Comparison of ENCODE assay signal across 1 cellular context in genomic region chr5:32311404-32312193, GRCh38.
A peak's percentile ranks its signal among the peaks of the same experiment; 100 is the strongest.
TF ChIP-seq lines count a peak whose summit lies in the region.

No MANE protein-coding gene starts in this region.

TF ChIP-seq in H1, 55 proteins besides CTCF, POLR2A, EP300 and RAD21 (continued from another document):
- no peak for TF ChIP-seq NRF1 (IDR thresholded peaks at IDR 0.05; ENCODE audit: low read depth, low read length)
- TF ChIP-seq SAP30 (IDR thresholded peaks at IDR 0.05; ENCODE audit: insufficient read depth, insufficient replicate concordance, low read length): peak; percentile 30
- TF ChIP-seq CHD1 (IDR thresholded peaks at IDR 0.05; ENCODE audit: low read depth, low read length): no peak
- no peak for TF ChIP-seq MAFK (IDR thresholded peaks at IDR 0.05; ENCODE audit: low read depth, low read length)
- no peak for TF ChIP-seq GTF2F1 (IDR thresholded peaks at IDR 0.05; ENCODE audit: borderline replicate concordance, low read depth, low read length)
- no peak for TF ChIP-seq CREB1 (IDR thresholded peaks at IDR 0.05)
- TF ChIP-seq MAX (IDR thresholded peaks at IDR 0.05): peak; percentile 92
- TF ChIP-seq CEBPB (IDR thresholded peaks at IDR 0.05; ENCODE audit: low read depth, low read length): peak; percentile 32; the same call in 1 of the 2 replicates
- no peak for TF ChIP-seq POU5F1 (IDR thresholded peaks at IDR 0.05; ENCODE audit: low read depth, low read length)
- TF ChIP-seq NANOG (IDR thresholded peaks at IDR 0.05; ENCODE audit: insufficient read depth, low read depth, low read length, poor library complexity, severe bottlenecking): no peak
- TF ChIP-seq TBP (IDR thresholded peaks at IDR 0.05; ENCODE audit: low read depth, low read length): no peak
- no peak for TF ChIP-seq ATF3 (IDR thresholded peaks at IDR 0.05; ENCODE audit: insufficient read depth, low read depth, low read length)
- no peak for TF ChIP-seq KDM1A (IDR thresholded peaks at IDR 0.05; ENCODE audit: borderline replicate concordance, low read length)
- TF ChIP-seq POLR2AphosphoS5 (IDR thresholded peaks at IDR 0.05; ENCODE audit: low read depth, low read length): no peak
- no peak for TF ChIP-seq CHD2 (IDR thresholded peaks at IDR 0.05; ENCODE audit: low read length)
- TF ChIP-seq, protein P1, sequence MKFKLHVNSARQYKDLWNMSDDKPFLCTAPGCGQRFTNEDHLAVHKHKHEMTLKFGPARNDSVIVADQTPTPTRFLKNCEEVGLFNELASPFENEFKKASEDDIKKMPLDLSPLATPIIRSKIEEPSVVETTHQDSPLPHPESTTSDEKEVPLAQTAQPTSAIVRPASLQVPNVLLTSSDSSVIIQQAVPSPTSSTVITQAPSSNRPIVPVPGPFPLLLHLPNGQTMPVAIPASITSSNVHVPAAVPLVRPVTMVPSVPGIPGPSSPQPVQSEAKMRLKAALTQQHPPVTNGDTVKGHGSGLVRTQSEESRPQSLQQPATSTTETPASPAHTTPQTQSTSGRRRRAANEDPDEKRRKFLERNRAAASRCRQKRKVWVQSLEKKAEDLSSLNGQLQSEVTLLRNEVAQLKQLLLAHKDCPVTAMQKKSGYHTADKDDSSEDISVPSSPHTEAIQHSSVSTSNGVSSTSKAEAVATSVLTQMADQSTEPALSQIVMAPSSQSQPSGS (IDR thresholded peaks at IDR 0.05; ENCODE audit: low read length): no peak
- no peak for TF ChIP-seq CBX8 (IDR thresholded peaks at IDR 0.05; ENCODE audit: borderline replicate concordance, low read depth, low read length)
- TF ChIP-seq TAF1 (IDR thresholded peaks at IDR 0.05; ENCODE audit: low read depth, low read length): no peak
- TF ChIP-seq, protein P2, sequence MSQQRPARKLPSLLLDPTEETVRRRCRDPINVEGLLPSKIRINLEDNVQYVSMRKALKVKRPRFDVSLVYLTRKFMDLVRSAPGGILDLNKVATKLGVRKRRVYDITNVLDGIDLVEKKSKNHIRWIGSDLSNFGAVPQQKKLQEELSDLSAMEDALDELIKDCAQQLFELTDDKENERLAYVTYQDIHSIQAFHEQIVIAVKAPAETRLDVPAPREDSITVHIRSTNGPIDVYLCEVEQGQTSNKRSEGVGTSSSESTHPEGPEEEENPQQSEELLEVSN (IDR thresholded peaks at IDR 0.05): peak; percentile 93
- no peak for TF ChIP-seq SIX5 (IDR thresholded peaks at IDR 0.05; ENCODE audit: low read depth, low read length)
- TF ChIP-seq GABPA (IDR thresholded peaks at IDR 0.05; ENCODE audit: borderline replicate concordance, insufficient read depth, low read length): no peak
- no peak for TF ChIP-seq EGR1 (IDR thresholded peaks at IDR 0.05; ENCODE audit: borderline replicate concordance, low read depth, low read length)
